Comparison of ENCODE assay signal across 10 cellular contexts in genomic region chr6:43180985-43181384, GRCh38. TPM values are rescaled to one million over a fixed set of nuclear protein-coding genes. Genes with fewer than 3 reads are reported as not detected.
DNase-seq lines count a peak whose midpoint lies in the region; ATAC-seq and TF ChIP-seq lines count a peak whose summit lies in the region.
"Had no signal": no experiment of that assay in that cellular context is flagged by ENCODE, and none has a peak within 500 bp of the region (broad histone marks: within the 10 kb centered on the region; RNA-seq: fewer than 3 reads in every experiment).

No MANE protein-coding gene starts in this region.

- no peak overlapping the region for H2BK120ac ChIP-seq in mesendoderm (ENCODE audit: low read depth, low read length)

- H4K20me1 ChIP-seq in BLaER1: peaks cover 9% of the 10 kb centered on the region

- H3K27me3 Mint-ChIP-seq in activated T-helper 2 cell treated with anti-CD3 and anti-CD28 coated beads, Interferon-gamma antibody, Interleukin-2, Interleukin-4, amounts not matched to agents 10 μg/mL and 5 μg/mL and 100 μg/mL, durations not matched to agents 14 hours and 24 hours and 36 hours (ENCODE audit: low read depth): no peaks in the 10 kb centered on the region

- H3K9me3 Mint-ChIP-seq in activated T-helper 2 cell treated with anti-CD3 and anti-CD28 coated beads, Interferon-gamma antibody, Interleukin-2, Interleukin-4, amounts not matched to agents 10 μg/mL and 5 μg/mL and 100 μg/mL, durations not matched to agents 14 hours and 24 hours and 36 hours: no peaks in the 10 kb centered on the region

- H4K8ac ChIP-seq in mesendoderm (ENCODE audit: low read depth, low read length): no peak overlapping the region

- no peak overlapping the region for H3K23ac ChIP-seq in mesendoderm (ENCODE audit: low read length)

- H4K5ac ChIP-seq in mesendoderm (ENCODE audit: low read length): no peak overlapping the region

- DNase-seq in activated T-helper 2 cell treated with anti-CD3 and anti-CD28 coated beads, Interferon-gamma antibody, Interleukin-2, Interleukin-4, amounts not matched to agents 10 μg/mL and 5 μg/mL and 100 μg/mL, durations not matched to agents 14 hours and 24 hours and 36 hours (ENCODE audit: low spot score): no peak
- DNase-seq in mesendoderm (peak; percentile 52), DMS79 (lab: John Stamatoyannopoulos, UW) (no peak), kidney glomerular epithelial cell (lab: John Stamatoyannopoulos, UW) (no peak)
- DNase-seq in stimulated activated CD4-positive, alpha-beta T cell treated with anti-CD3 and anti-CD28 coated beads, Interleukin-12 subunit alpha, Interleukin-12 subunit beta, amount 100 ng/mL, for 4 hours: no peak
- DNase-seq: adrenal gland, Right ventricle myocardium superior had no signal

- peaks cover 43% of the 10 kb centered on the region for H3K36me3 Mint-ChIP-seq in activated T-helper 2 cell treated with anti-CD3 and anti-CD28 coated beads, Interferon-gamma antibody, Interleukin-2, Interleukin-4, amounts not matched to agents 10 μg/mL and 5 μg/mL and 100 μg/mL, durations not matched to agents 14 hours and 24 hours and 36 hours (ENCODE audit: low read depth)

- H2BK5ac ChIP-seq in mesendoderm (ENCODE audit: low read length): no peak overlapping the region

- no peak for TF ChIP-seq CTCF in HEK293 (tag by site-specific recombination; IDR thresholded peaks at IDR 0.05)

- peaks cover 37% of the 10 kb centered on the region for H3K4me1 Mint-ChIP-seq in activated T-helper 2 cell treated with anti-CD3 and anti-CD28 coated beads, Interferon-gamma antibody, Interleukin-2, Interleukin-4, amounts not matched to agents 10 μg/mL and 5 μg/mL and 100 μg/mL, durations not matched to agents 14 hours and 24 hours and 36 hours (ENCODE audit: low read depth)

- H3K4me2 ChIP-seq in BLaER1 (peak overlapping the region; percentile 97), mesendoderm (ENCODE audit: low read length) (peak overlapping the region; percentile 19)

- H2BK15ac ChIP-seq in mesendoderm (replicated peaks; ENCODE audit: low read depth): no peak overlapping the region

- H2AK5ac ChIP-seq in mesendoderm (ENCODE audit: low read length): no peak overlapping the region

- WGBS in mesendoderm (ENCODE audit: extremely low coverage, insufficient coverage, low lambda C conversion rate): no CpG with 5 or more reads among the region's 5 CpGs

- H3K79me2 ChIP-seq in mesendoderm (ENCODE audit: control insufficient read depth, insufficient read depth, low read length): no peaks in the 10 kb centered on the region

- no peak overlapping the region for H3K27ac ChIP-seq in BLaER1
- H3K27ac ChIP-seq in HEK293 (ENCODE audit: extremely low read depth, low read depth, low read length): no peak overlapping the region
- H3K27ac ChIP-seq in mesendoderm (ENCODE audit: low read depth, low read length): no peak overlapping the region

- peaks cover 7% of the 10 kb centered on the region for H3K79me1 ChIP-seq in mesendoderm (ENCODE audit: low read length)

- H3K36me3 ChIP-seq in BLaER1 (peaks cover 59% of the 10 kb centered on the region), HEK293 (ENCODE audit: control insufficient read depth in 2 of 2, insufficient read depth in 1 of 2, low read length in 2 of 2) (peaks cover 16 to 55% of the 10 kb centered on the region in 2 experiments), mesendoderm (ENCODE audit: control insufficient read depth, insufficient read depth, low read length) (peaks cover 9% of the 10 kb centered on the region)

- peak overlapping the region; percentile 80 for H3K27ac Mint-ChIP-seq in activated T-helper 2 cell treated with anti-CD3 and anti-CD28 coated beads, Interferon-gamma antibody, Interleukin-2, Interleukin-4, amounts not matched to agents 10 μg/mL and 5 μg/mL and 100 μg/mL, durations not matched to agents 14 hours and 24 hours and 36 hours

- H3K27me3 ChIP-seq in BLaER1: no peaks in the 10 kb centered on the region
- no peaks in the 10 kb centered on the region for H3K27me3 ChIP-seq in mesendoderm (ENCODE audit: insufficient read depth, low read length, poor library complexity)
- H3K27me3 ChIP-seq: adrenal gland had no signal

- peak overlapping the region; percentile 30 for H3K56ac ChIP-seq in mesendoderm (ENCODE audit: low read length)

- no peak overlapping the region for H3K4ac ChIP-seq in mesendoderm (ENCODE audit: low read depth, low read length)

- POLR2A ChIA-PET in HEK293 (lab: Yijun Ruan, JAX): no interaction called here

- peaks cover 40% of the 10 kb centered on the region for H3K4me1 ChIP-seq in BLaER1
- H3K4me1 ChIP-seq in HEK293 (ENCODE audit: control insufficient read depth, insufficient read depth, low read length): peaks cover 3% of the 10 kb centered on the region; the same call in 1 of the 2 replicates
- H3K4me1 ChIP-seq in mesendoderm (ENCODE audit: control insufficient read depth, low read depth, low read length): peaks cover 2% of the 10 kb centered on the region

- ATAC-seq in GM18520 (IDR thresholded peaks at IDR 0.05; ENCODE audit: unreplicated experiment): no peak

- H3K9me3 ChIP-seq in BLaER1 (no peaks in the 10 kb centered on the region), HEK293 (ENCODE audit: control insufficient read depth, insufficient read depth, low read depth, low read length) (no peaks in the 10 kb centered on the region)
- H3K9me3 ChIP-seq: adrenal gland had no signal

- H3K9ac ChIP-seq in BLaER1: no peak overlapping the region
- H3K9ac ChIP-seq in mesendoderm (ENCODE audit: low read length): no peak overlapping the region

- no peak overlapping the region for H3K4me3 ChIP-seq in BLaER1
- H3K4me3 ChIP-seq in HEK293 (ENCODE audit: low read depth, low read length): no peak overlapping the region
- H3K4me3 ChIP-seq in mesendoderm (ENCODE audit: low read length): no peak overlapping the region

- peak overlapping the region; percentile 98 for H3K4me3 Mint-ChIP-seq in activated T-helper 2 cell treated with anti-CD3 and anti-CD28 coated beads, Interferon-gamma antibody, Interleukin-2, Interleukin-4, amounts not matched to agents 10 μg/mL and 5 μg/mL and 100 μg/mL, durations not matched to agents 14 hours and 24 hours and 36 hours (ENCODE audit: low read depth)

- CTCF ChIA-PET in HEK293 (lab: Yijun Ruan, JAX): interaction anchor here (0.8 to 1.5 kb wide), 3 partner anchors 9 to 48 kb away, joined by 3 to 5 read pairs (median 4); partner anchors contain the start of gene DNPH1

- H3K18ac ChIP-seq in mesendoderm (ENCODE audit: low read length): no peak overlapping the region

- intact Hi-C loops in activated T-helper 2 cell treated with anti-CD3 and anti-CD28 coated beads, Interferon-gamma antibody, Interleukin-2, Interleukin-4, amounts not matched to agents 10 μg/mL and 5 μg/mL and 100 μg/mL, durations not matched to agents 14 hours and 24 hours and 36 hours (cut with micrococcal nuclease): no loop called here

TF ChIP-seq in HEK293, 187 proteins besides CTCF, POLR2A, EP300 and RAD21 (continues in another document):
- no peak for TF ChIP-seq ZNF302 (tag by site-specific recombination; IDR thresholded peaks at IDR 0.05; ENCODE audit: low read depth)
- TF ChIP-seq ZNF76 (tag by site-specific recombination; IDR thresholded peaks at IDR 0.05; ENCODE audit: borderline replicate concordance, low read depth): peak; percentile 39; the same call in 1 of the 2 replicates
- peak; percentile 25; the same call in 1 of the 2 replicates for TF ChIP-seq ZNF398 (tag by site-specific recombination; IDR thresholded peaks at IDR 0.05)
- TF ChIP-seq ZNF391 (tag by site-specific recombination; IDR thresholded peaks at IDR 0.05; ENCODE audit: borderline replicate concordance, low read depth): 0 out of 2 replicates have a peak, but pooled peaks have one; percentile 42
- peak; percentile 83 for TF ChIP-seq ZFHX2 (tag by site-specific recombination; conservative IDR thresholded peaks at IDR 0.05)
- TF ChIP-seq ZBTB21 (tag by site-specific recombination; IDR thresholded peaks at IDR 0.05): no peak
- no peak for TF ChIP-seq MZF1 (tag by site-specific recombination; IDR thresholded peaks at IDR 0.05; ENCODE audit: borderline replicate concordance)
- peak; percentile 30; the same call in 1 of the 2 replicates for TF ChIP-seq SP2 (tag by site-specific recombination; IDR thresholded peaks at IDR 0.05)
- TF ChIP-seq HOXD13 (CRISPR knock-in tag; IDR thresholded peaks at IDR 0.05; ENCODE audit: borderline replicate concordance): no peak
- TF ChIP-seq FEZF1 (tag by site-specific recombination; IDR thresholded peaks at IDR 0.05): no peak
- no peak for TF ChIP-seq ZBTB8A (tag by site-specific recombination; IDR thresholded peaks at IDR 0.05)

RNA-seq across cellular contexts. Expression of gene CUL9, which starts 1.0 kb away (rescaled TPM):
- total RNA-seq in activated T-helper 2 cell treated with anti-CD3 and anti-CD28 coated beads, Interferon-gamma antibody, Interleukin-2, Interleukin-4, amounts not matched to agents 10 μg/mL and 5 μg/mL and 100 μg/mL, durations not matched to agents 14 hours and 24 hours and 36 hours: 34.3 and 37.4 TPM in 2 replicates
- 2.1 TPM for polyA plus RNA-seq in mesendoderm (2013, experiment 1 of 2)
- 1.3 TPM for polyA plus RNA-seq in mesendoderm (2013, experiment 2 of 2)

RNA-seq across cellular contexts. Expression of gene SRF, which starts 9.9 kb away (rescaled TPM):
- total RNA-seq in activated T-helper 2 cell treated with anti-CD3 and anti-CD28 coated beads, Interferon-gamma antibody, Interleukin-2, Interleukin-4, amounts not matched to agents 10 μg/mL and 5 μg/mL and 100 μg/mL, durations not matched to agents 14 hours and 24 hours and 36 hours: 50.9 and 52.0 TPM in 2 replicates
- polyA plus RNA-seq in mesendoderm (2013, experiment 1 of 2): 73.6 TPM
- 75.9 TPM for polyA plus RNA-seq in mesendoderm (2013, experiment 2 of 2)

RNA-seq across cellular contexts. Expression of gene DNPH1, which starts 48.3 kb away (rescaled TPM):
- total RNA-seq in activated T-helper 2 cell treated with anti-CD3 and anti-CD28 coated beads, Interferon-gamma antibody, Interleukin-2, Interleukin-4, amounts not matched to agents 10 μg/mL and 5 μg/mL and 100 μg/mL, durations not matched to agents 14 hours and 24 hours and 36 hours: 70.5 and 76.7 TPM in 2 replicates
- 36.2 TPM for polyA plus RNA-seq in mesendoderm (2013, experiment 1 of 2)
- polyA plus RNA-seq in mesendoderm (2013, experiment 2 of 2): 35.8 TPM
